In genomic region chr12:100533326-100533725, GRCh38 we compare ENCODE assay signal across 9 cellular contexts. TPM values are rescaled to one million over a fixed set of nuclear protein-coding genes. Genes with fewer than 3 reads are reported as not detected.
"Had no signal": no experiment of that assay in that cellular context is flagged by ENCODE, and none has a peak within 500 bp of the region (broad histone marks: within the 10 kb centered on the region; RNA-seq: fewer than 3 reads in every experiment).

No MANE protein-coding gene starts in this region.

- H3K4me3 Mint-ChIP-seq: GM23338, H9, IgD-negative memory B cell had no signal

- H3K4me2 ChIP-seq: GM23338 had no signal

- H3K9me3 Mint-ChIP-seq: GM23338, H9 had no signal

- H3K27ac Mint-ChIP-seq: GM23338, H9, IgD-negative memory B cell had no signal

- H3K4me3 ChIP-seq: GM23338 had no signal

- DNase-seq: H9, HCEC 1CT, KBM-7 had no signal

- ATAC-seq: GM23338, HepG2 had no signal

- H3K36me3 Mint-ChIP-seq: IgD-negative memory B cell had no signal

- H2AFZ ChIP-seq: GM23338 had no signal

- H3K27ac ChIP-seq: HL-60 had no signal

- H3K4me1 Mint-ChIP-seq: IgD-negative memory B cell had no signal

RNA-seq across cellular contexts. Expression of gene GAS2L3, which starts 40.2 kb away (rescaled TPM):
- total RNA-seq: HT1080 had no signal
- polyA plus RNA-seq: IgD-negative memory B cell had no signal

RNA-seq across cellular contexts. Expression of gene NR1H4, which starts 59.7 kb away (rescaled TPM):
- total RNA-seq: GM23338, H1, H9, HT1080 had no signal
- polyA plus RNA-seq: GM23338, H1, IgD-negative memory B cell had no signal
